Comparison of ENCODE assay signal across 31 cellular contexts in genomic region chr2:68100189-68100588, GRCh38. TPM values are rescaled to one million over a fixed set of nuclear protein-coding genes. Genes with fewer than 3 reads are reported as not detected.
"Had no signal": no experiment of that assay in that cellular context is flagged by ENCODE, and none has a peak within 500 bp of the region (broad histone marks: within the 10 kb centered on the region; RNA-seq: fewer than 3 reads in every experiment).

No MANE protein-coding gene starts in this region.

- H3K27ac ChIP-seq: ascending aorta, cardiac muscle cell, colonic mucosa, dorsolateral prefrontal cortex, neural progenitor cell, parathyroid adenoma, psoas muscle, tibial artery had no signal

- H3K9me3 ChIP-seq: ascending aorta, colonic mucosa, psoas muscle, tibial artery had no signal

- H3K36me3 ChIP-seq: ascending aorta, cardiac muscle cell, colonic mucosa, neural progenitor cell, tibial artery had no signal

- H3K4me1 ChIP-seq: ascending aorta, colonic mucosa, neural progenitor cell, parathyroid adenoma, tibial artery had no signal

- DNase-seq: activated CD4-positive, alpha-beta T cell treated with anti-CD3 and anti-CD28 coated beads for 36 hours; activated CD4-positive, alpha-beta T cell treated with anti-CD3 and anti-CD28 coated beads, Interleukin-2, amount 50 U/mL, for 48 hours; activated CD4-positive, CD25-positive, alpha-beta regulatory T cell; activated CD8-positive, alpha-beta memory T cell treated with anti-CD3 and anti-CD28 coated beads, Interleukin-2, amount 50 U/mL, for 4 hours; activated gamma-delta T cell; activated naive CD4-positive, alpha-beta T cell treated with anti-CD3 and anti-CD28 coated beads, Interleukin-2, amount 10 ng/mL, durations not matched to agents 7 days and 5 days; activated naive CD8-positive, alpha-beta T cell treated with anti-CD3 and anti-CD28 coated beads, Interleukin-2, amount 10 ng/mL, durations not matched to agents 7 days and 5 days; activated T-cell treated with anti-CD3 and anti-CD28 coated beads, Interleukin-2, amount 50 U/mL, for 1 hour; cerebellar nuclear complex; colonic mucosa; dorsolateral prefrontal cortex; effector memory CD4-positive, alpha-beta T cell; head of caudate nucleus; hypothalamus; immature natural killer cell; midbrain; naive thymus-derived CD8-positive, alpha-beta T cell; occipital lobe; psoas muscle; stimulated activated CD4-positive, alpha-beta T cell treated with anti-CD3 and anti-CD28 coated beads, Interleukin-1b, Interleukin-23, amount 100 ng/mL, for 48 hours; stimulated activated CD4-positive, alpha-beta T cell treated with anti-CD3 and anti-CD28 coated beads, Interleukin-4, amount 100 ng/mL, for 4 hours; stimulated activated CD8-positive, alpha-beta memory T cell treated with anti-CD3 and anti-CD28 coated beads, Interleukin-4, amount 100 ng/mL, for 48 hours; stimulated activated naive CD8-positive, alpha-beta T cell treated with anti-CD3 and anti-CD28 coated beads, Interleukin-15, amount 100 ng/mL, for 72 hours; T-helper 9 cell; tibial artery had no signal

- H3K9ac ChIP-seq: neural progenitor cell, parathyroid adenoma had no signal

- ATAC-seq: activated CD4-positive, alpha-beta T cell treated with anti-CD3 and anti-CD28 coated beads for 36 hours; naive thymus-derived CD8-positive, alpha-beta T cell; psoas muscle; stimulated activated memory B cell treated with anti-CD40 and anti-IgM and Interleukin-4, amounts not matched to agents 10 μg/mL and 1 μg/mL and 100 μg/mL, for 72 hours; stimulated activated naive CD8-positive, alpha-beta T cell treated with anti-CD3 and anti-CD28 coated beads, Interleukin-15, amount 100 ng/mL, for 72 hours had no signal

- H3K4me3 ChIP-seq: ascending aorta, cardiac muscle cell, colonic mucosa, dorsolateral prefrontal cortex, neural progenitor cell, psoas muscle, smooth muscle cell, tibial artery had no signal

- H2AFZ ChIP-seq: neural progenitor cell, parathyroid adenoma had no signal

- H3K79me2 ChIP-seq: parathyroid adenoma had no signal

- H3K4me2 ChIP-seq: neural progenitor cell, smooth muscle cell had no signal

- H3K27me3 ChIP-seq: ascending aorta, cardiac muscle cell, colonic mucosa, dorsolateral prefrontal cortex, neural progenitor cell, tibial artery had no signal

RNA-seq across cellular contexts. Expression of gene C1D, which starts 37.4 kb away (rescaled TPM):
- total RNA-seq: ascending aorta had no signal
